ENCODE assay signal across 2 cellular contexts in the genomic region with DNA sequence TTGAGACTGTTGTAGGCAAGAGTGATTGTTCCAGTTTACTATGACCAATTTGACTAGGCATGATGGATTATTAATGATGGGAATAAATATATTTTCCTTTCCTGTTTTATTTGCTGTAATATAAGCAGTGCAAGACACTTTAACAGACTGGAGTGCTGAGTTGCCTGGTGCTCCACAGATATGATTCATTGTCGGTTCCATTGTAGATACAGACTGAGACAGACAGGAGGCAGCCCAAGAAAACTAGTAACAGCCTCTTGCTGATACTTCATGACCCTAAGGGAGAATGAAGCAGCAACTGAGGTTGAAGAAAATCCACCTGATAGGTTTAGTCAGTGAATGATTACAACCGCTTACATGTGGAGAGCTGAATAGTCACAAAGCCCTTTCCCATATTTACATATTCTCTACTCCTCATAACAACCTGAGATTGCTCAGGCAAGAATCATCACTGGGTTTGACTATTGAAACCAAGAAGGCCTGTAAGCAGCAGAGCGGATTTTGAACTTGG.
TF ChIP-seq lines count a peak whose summit lies in the region.

No MANE protein-coding gene starts in this region.

TF ChIP-seq in GM23338, 12 proteins besides CTCF, POLR2A, EP300 and RAD21 (continued from another document and continues in another):
- TF ChIP-seq ZNF331 (CRISPR knock-in tag; IDR thresholded peaks at IDR 0.05; ENCODE audit: low read depth) (no peak), ZNF114 (CRISPR knock-in tag; IDR thresholded peaks at IDR 0.05) (no peak), EZH2phosphoT487 (IDR thresholded peaks at IDR 0.05; ENCODE audit: unreplicated experiment) (no peak), NANOG (IDR thresholded peaks at IDR 0.05; ENCODE audit: borderline replicate concordance) (no peak), JUNB (IDR thresholded peaks at IDR 0.05; ENCODE audit: unreplicated experiment) (no peak), POLR2AphosphoS5 (IDR thresholded peaks at IDR 0.05; ENCODE audit: low read depth) (no peak), EZH2 (IDR thresholded peaks at IDR 0.05; ENCODE audit: low read depth, unreplicated experiment) (no peak)
- TF ChIP-seq, protein P1, sequence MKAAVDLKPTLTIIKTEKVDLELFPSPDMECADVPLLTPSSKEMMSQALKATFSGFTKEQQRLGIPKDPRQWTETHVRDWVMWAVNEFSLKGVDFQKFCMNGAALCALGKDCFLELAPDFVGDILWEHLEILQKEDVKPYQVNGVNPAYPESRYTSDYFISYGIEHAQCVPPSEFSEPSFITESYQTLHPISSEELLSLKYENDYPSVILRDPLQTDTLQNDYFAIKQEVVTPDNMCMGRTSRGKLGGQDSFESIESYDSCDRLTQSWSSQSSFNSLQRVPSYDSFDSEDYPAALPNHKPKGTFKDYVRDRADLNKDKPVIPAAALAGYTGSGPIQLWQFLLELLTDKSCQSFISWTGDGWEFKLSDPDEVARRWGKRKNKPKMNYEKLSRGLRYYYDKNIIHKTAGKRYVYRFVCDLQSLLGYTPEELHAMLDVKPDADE (IDR thresholded peaks at IDR 0.05) = no peak
- TF ChIP-seq, protein P2, sequence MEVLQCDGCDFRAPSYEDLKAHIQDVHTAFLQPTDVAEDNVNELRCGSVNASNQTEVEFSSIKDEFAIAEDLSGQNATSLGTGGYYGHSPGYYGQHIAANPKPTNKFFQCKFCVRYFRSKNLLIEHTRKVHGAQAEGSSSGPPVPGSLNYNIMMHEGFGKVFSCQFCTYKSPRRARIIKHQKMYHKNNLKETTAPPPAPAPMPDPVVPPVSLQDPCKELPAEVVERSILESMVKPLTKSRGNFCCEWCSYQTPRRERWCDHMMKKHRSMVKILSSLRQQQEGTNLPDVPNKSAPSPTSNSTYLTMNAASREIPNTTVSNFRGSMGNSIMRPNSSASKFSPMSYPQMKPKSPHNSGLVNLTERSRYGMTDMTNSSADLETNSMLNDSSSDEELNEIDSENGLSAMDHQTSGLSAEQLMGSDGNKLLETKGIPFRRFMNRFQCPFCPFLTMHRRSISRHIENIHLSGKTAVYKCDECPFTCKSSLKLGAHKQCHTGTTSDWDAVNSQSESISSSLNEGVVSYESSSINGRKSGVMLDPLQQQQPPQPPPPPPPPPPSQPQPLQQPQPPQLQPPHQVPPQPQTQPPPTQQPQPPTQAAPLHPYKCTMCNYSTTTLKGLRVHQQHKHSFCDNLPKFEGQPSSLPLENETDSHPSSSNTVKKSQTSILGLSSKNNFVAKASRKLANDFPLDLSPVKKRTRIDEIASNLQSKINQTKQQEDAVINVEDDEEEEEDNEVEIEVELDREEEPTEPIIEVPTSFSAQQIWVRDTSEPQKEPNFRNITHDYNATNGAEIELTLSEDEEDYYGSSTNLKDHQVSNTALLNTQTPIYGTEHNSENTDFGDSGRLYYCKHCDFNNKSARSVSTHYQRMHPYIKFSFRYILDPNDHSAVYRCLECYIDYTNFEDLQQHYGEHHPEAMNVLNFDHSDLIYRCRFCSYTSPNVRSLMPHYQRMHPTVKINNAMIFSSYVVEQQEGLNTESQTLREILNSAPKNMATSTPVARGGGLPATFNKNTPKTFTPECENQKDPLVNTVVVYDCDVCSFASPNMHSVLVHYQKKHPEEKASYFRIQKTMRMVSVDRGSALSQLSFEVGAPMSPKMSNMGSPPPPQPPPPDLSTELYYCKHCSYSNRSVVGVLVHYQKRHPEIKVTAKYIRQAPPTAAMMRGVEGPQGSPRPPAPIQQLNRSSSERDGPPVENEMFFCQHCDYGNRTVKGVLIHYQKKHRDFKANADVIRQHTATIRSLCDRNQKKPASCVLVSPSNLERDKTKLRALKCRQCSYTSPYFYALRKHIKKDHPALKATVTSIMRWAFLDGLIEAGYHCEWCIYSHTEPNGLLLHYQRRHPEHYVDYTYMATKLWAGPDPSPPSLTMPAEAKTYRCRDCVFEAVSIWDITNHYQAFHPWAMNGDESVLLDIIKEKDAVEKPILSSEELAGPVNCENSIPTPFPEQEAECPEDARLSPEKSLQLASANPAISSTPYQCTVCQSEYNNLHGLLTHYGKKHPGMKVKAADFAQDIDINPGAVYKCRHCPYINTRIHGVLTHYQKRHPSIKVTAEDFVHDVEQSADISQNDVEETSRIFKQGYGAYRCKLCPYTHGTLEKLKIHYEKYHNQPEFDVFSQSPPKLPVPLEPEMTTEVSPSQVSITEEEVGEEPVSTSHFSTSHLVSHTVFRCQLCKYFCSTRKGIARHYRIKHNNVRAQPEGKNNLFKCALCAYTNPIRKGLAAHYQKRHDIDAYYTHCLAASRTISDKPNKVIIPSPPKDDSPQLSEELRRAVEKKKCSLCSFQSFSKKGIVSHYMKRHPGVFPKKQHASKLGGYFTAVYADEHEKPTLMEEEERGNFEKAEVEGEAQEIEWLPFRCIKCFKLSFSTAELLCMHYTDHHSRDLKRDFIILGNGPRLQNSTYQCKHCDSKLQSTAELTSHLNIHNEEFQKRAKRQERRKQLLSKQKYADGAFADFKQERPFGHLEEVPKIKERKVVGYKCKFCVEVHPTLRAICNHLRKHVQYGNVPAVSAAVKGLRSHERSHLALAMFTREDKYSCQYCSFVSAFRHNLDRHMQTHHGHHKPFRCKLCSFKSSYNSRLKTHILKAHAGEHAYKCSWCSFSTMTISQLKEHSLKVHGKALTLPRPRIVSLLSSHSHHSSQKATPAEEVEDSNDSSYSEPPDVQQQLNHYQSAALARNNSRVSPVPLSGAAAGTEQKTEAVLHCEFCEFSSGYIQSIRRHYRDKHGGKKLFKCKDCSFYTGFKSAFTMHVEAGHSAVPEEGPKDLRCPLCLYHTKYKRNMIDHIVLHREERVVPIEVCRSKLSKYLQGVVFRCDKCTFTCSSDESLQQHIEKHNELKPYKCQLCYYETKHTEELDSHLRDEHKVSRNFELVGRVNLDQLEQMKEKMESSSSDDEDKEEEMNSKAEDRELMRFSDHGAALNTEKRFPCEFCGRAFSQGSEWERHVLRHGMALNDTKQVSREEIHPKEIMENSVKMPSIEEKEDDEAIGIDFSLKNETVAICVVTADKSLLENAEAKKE (CRISPR knock-in tag; IDR thresholded peaks at IDR 0.05) = no peak

TF ChIP-seq in H1, 55 proteins besides CTCF, POLR2A, EP300 and RAD21 (continued from another document):
- no peak for TF ChIP-seq POLR2AphosphoS5 (IDR thresholded peaks at IDR 0.05; ENCODE audit: low read depth, low read length)
- TF ChIP-seq KDM4A (IDR thresholded peaks at IDR 0.05; ENCODE audit: low read depth, low read length, severe bottlenecking) = no peak
- no peak for TF ChIP-seq NRF1 (IDR thresholded peaks at IDR 0.05; ENCODE audit: low read depth, low read length)
- TF ChIP-seq TCF12 (IDR thresholded peaks at IDR 0.05; ENCODE audit: low read depth, low read length) = no peak
- no peak for TF ChIP-seq TAF1 (IDR thresholded peaks at IDR 0.05; ENCODE audit: low read depth, low read length)
- no peak for TF ChIP-seq RXRA (IDR thresholded peaks at IDR 0.05; ENCODE audit: insufficient read depth, low read depth, low read length)
- no peak for TF ChIP-seq FOSL1 (IDR thresholded peaks at IDR 0.05; ENCODE audit: insufficient read depth, low read depth, low read length)
- TF ChIP-seq, protein P3, sequence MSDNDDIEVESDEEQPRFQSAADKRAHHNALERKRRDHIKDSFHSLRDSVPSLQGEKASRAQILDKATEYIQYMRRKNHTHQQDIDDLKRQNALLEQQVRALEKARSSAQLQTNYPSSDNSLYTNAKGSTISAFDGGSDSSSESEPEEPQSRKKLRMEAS (IDR thresholded peaks at IDR 0.05) = no peak
- TF ChIP-seq, protein P4, sequence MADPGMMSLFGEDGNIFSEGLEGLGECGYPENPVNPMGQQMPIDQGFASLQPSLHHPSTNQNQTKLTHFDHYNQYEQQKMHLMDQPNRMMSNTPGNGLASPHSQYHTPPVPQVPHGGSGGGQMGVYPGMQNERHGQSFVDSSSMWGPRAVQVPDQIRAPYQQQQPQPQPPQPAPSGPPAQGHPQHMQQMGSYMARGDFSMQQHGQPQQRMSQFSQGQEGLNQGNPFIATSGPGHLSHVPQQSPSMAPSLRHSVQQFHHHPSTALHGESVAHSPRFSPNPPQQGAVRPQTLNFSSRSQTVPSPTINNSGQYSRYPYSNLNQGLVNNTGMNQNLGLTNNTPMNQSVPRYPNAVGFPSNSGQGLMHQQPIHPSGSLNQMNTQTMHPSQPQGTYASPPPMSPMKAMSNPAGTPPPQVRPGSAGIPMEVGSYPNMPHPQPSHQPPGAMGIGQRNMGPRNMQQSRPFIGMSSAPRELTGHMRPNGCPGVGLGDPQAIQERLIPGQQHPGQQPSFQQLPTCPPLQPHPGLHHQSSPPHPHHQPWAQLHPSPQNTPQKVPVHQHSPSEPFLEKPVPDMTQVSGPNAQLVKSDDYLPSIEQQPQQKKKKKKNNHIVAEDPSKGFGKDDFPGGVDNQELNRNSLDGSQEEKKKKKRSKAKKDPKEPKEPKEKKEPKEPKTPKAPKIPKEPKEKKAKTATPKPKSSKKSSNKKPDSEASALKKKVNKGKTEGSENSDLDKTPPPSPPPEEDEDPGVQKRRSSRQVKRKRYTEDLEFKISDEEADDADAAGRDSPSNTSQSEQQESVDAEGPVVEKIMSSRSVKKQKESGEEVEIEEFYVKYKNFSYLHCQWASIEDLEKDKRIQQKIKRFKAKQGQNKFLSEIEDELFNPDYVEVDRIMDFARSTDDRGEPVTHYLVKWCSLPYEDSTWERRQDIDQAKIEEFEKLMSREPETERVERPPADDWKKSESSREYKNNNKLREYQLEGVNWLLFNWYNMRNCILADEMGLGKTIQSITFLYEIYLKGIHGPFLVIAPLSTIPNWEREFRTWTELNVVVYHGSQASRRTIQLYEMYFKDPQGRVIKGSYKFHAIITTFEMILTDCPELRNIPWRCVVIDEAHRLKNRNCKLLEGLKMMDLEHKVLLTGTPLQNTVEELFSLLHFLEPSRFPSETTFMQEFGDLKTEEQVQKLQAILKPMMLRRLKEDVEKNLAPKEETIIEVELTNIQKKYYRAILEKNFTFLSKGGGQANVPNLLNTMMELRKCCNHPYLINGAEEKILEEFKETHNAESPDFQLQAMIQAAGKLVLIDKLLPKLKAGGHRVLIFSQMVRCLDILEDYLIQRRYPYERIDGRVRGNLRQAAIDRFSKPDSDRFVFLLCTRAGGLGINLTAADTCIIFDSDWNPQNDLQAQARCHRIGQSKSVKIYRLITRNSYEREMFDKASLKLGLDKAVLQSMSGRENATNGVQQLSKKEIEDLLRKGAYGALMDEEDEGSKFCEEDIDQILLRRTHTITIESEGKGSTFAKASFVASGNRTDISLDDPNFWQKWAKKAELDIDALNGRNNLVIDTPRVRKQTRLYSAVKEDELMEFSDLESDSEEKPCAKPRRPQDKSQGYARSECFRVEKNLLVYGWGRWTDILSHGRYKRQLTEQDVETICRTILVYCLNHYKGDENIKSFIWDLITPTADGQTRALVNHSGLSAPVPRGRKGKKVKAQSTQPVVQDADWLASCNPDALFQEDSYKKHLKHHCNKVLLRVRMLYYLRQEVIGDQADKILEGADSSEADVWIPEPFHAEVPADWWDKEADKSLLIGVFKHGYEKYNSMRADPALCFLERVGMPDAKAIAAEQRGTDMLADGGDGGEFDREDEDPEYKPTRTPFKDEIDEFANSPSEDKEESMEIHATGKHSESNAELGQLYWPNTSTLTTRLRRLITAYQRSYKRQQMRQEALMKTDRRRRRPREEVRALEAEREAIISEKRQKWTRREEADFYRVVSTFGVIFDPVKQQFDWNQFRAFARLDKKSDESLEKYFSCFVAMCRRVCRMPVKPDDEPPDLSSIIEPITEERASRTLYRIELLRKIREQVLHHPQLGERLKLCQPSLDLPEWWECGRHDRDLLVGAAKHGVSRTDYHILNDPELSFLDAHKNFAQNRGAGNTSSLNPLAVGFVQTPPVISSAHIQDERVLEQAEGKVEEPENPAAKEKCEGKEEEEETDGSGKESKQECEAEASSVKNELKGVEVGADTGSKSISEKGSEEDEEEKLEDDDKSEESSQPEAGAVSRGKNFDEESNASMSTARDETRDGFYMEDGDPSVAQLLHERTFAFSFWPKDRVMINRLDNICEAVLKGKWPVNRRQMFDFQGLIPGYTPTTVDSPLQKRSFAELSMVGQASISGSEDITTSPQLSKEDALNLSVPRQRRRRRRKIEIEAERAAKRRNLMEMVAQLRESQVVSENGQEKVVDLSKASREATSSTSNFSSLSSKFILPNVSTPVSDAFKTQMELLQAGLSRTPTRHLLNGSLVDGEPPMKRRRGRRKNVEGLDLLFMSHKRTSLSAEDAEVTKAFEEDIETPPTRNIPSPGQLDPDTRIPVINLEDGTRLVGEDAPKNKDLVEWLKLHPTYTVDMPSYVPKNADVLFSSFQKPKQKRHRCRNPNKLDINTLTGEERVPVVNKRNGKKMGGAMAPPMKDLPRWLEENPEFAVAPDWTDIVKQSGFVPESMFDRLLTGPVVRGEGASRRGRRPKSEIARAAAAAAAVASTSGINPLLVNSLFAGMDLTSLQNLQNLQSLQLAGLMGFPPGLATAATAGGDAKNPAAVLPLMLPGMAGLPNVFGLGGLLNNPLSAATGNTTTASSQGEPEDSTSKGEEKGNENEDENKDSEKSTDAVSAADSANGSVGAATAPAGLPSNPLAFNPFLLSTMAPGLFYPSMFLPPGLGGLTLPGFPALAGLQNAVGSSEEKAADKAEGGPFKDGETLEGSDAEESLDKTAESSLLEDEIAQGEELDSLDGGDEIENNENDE (IDR thresholded peaks at IDR 0.05; ENCODE audit: insufficient replicate concordance, low read length) = no peak
- no peak for TF ChIP-seq SP4 (IDR thresholded peaks at IDR 0.05; ENCODE audit: low read length)
- TF ChIP-seq SIX5 (IDR thresholded peaks at IDR 0.05; ENCODE audit: low read depth, low read length) = no peak
- TF ChIP-seq NANOG (IDR thresholded peaks at IDR 0.05; ENCODE audit: insufficient read depth, low read depth, low read length, poor library complexity, severe bottlenecking) = no peak
- TF ChIP-seq, protein P5, sequence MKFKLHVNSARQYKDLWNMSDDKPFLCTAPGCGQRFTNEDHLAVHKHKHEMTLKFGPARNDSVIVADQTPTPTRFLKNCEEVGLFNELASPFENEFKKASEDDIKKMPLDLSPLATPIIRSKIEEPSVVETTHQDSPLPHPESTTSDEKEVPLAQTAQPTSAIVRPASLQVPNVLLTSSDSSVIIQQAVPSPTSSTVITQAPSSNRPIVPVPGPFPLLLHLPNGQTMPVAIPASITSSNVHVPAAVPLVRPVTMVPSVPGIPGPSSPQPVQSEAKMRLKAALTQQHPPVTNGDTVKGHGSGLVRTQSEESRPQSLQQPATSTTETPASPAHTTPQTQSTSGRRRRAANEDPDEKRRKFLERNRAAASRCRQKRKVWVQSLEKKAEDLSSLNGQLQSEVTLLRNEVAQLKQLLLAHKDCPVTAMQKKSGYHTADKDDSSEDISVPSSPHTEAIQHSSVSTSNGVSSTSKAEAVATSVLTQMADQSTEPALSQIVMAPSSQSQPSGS (IDR thresholded peaks at IDR 0.05; ENCODE audit: low read length) = no peak
- no peak for TF ChIP-seq CTBP2 (IDR thresholded peaks at IDR 0.05; ENCODE audit: borderline replicate concordance, insufficient read depth, insufficient read length, low read length)
- no peak for TF ChIP-seq RFX5 (IDR thresholded peaks at IDR 0.05; ENCODE audit: borderline replicate concordance, low read depth, low read length)
- TF ChIP-seq JUN (IDR thresholded peaks at IDR 0.05; ENCODE audit: low read depth, low read length) = no peak
- no peak for TF ChIP-seq MAFK (IDR thresholded peaks at IDR 0.05; ENCODE audit: low read depth, low read length)
